In genomic region chr19:507286-508203, GRCh38 we compare ENCODE assay signal across 1 cellular context.
TF ChIP-seq lines count a peak whose summit lies in the region.

Gene TPGS1 (plus strand): TSS chr19:507497. CDS start chr19:507507, 10 bp downstream.

TF ChIP-seq in HEK293, 187 proteins besides CTCF, POLR2A, EP300 and RAD21 (continued from another document):
- TF ChIP-seq ZNF37A (tag by site-specific recombination; IDR thresholded peaks at IDR 0.05): no peak
- TF ChIP-seq ZSCAN23 (tag by site-specific recombination; IDR thresholded peaks at IDR 0.05): no peak
- TF ChIP-seq ZBTB17 (tag by site-specific recombination; IDR thresholded peaks at IDR 0.05): peak; percentile 99
- no peak for TF ChIP-seq BCL11A (tag by site-specific recombination; IDR thresholded peaks at IDR 0.05; ENCODE audit: low read depth)
- no peak for TF ChIP-seq MZF1 (tag by site-specific recombination; IDR thresholded peaks at IDR 0.05; ENCODE audit: borderline replicate concordance)
- no peak for TF ChIP-seq ZNF837 (tag by site-specific recombination; IDR thresholded peaks at IDR 0.05)
- TF ChIP-seq ZBTB1 (tag by site-specific recombination; IDR thresholded peaks at IDR 0.05): no peak
- TF ChIP-seq ZNF510 (tag by site-specific recombination; IDR thresholded peaks at IDR 0.05; ENCODE audit: insufficient replicate concordance): no peak
- no peak for TF ChIP-seq ZNF433 (tag by site-specific recombination; IDR thresholded peaks at IDR 0.05; ENCODE audit: low read depth)
- peak; percentile 81 for TF ChIP-seq ZNF639 (tag by site-specific recombination; IDR thresholded peaks at IDR 0.05)
- peak; percentile 25; the same call in 1 of the 2 replicates for TF ChIP-seq ZNF449 (tag by site-specific recombination; IDR thresholded peaks at IDR 0.05)
- TF ChIP-seq ZNF248 (tag by site-specific recombination; IDR thresholded peaks at IDR 0.05): no peak
- peak; percentile 70 for TF ChIP-seq ZNF335 (tag by site-specific recombination; conservative IDR thresholded peaks at IDR 0.05)
- no peak for TF ChIP-seq ZNF157 (tag by site-specific recombination; IDR thresholded peaks at IDR 0.05)
- no peak for TF ChIP-seq TCF7L2 (IDR thresholded peaks at IDR 0.05; ENCODE audit: borderline replicate concordance, low read depth, low read length)
- TF ChIP-seq KLF1 (tag by site-specific recombination; IDR thresholded peaks at IDR 0.05): no peak
- no peak; the same call in 1 of the 2 replicates for TF ChIP-seq HOXC10 (CRISPR knock-in tag; IDR thresholded peaks at IDR 0.05)
- no peak for TF ChIP-seq GLI4 (tag by site-specific recombination; IDR thresholded peaks at IDR 0.05)
- TF ChIP-seq ZSCAN5A (tag by site-specific recombination; IDR thresholded peaks at IDR 0.05): peak; percentile 50; the same call in 1 of the 2 replicates
- TF ChIP-seq ZBTB49 (tag by site-specific recombination; IDR thresholded peaks at IDR 0.05; ENCODE audit: low read depth): no peak
- no peak for TF ChIP-seq ZNF391 (tag by site-specific recombination; IDR thresholded peaks at IDR 0.05; ENCODE audit: borderline replicate concordance, low read depth)
- no peak for TF ChIP-seq ZNF701 (tag by site-specific recombination; IDR thresholded peaks at IDR 0.05)
- no peak for TF ChIP-seq ZNF18 (tag by site-specific recombination; IDR thresholded peaks at IDR 0.05)
- no peak for TF ChIP-seq ZNF558 (tag by site-specific recombination; IDR thresholded peaks at IDR 0.05)
- no peak for TF ChIP-seq ZNF585B (tag by site-specific recombination; IDR thresholded peaks at IDR 0.05)
- no peak for TF ChIP-seq ZNF311 (tag by site-specific recombination; IDR thresholded peaks at IDR 0.05; ENCODE audit: borderline replicate concordance)
- no peak for TF ChIP-seq ZNF324 (tag by site-specific recombination; IDR thresholded peaks at IDR 0.05)
- TF ChIP-seq ZNF10 (tag by site-specific recombination; IDR thresholded peaks at IDR 0.05): peak; percentile 82; the same call in 1 of the 2 replicates
- TF ChIP-seq ZNF488 (tag by site-specific recombination; IDR thresholded peaks at IDR 0.05): no peak
- TF ChIP-seq ZSCAN30 (tag by site-specific recombination; IDR thresholded peaks at IDR 0.05): 0 out of 2 replicates have a peak, but pooled peaks have one; percentile 39
- no peak for TF ChIP-seq ZNF404 (tag by site-specific recombination; IDR thresholded peaks at IDR 0.05)
- peak; percentile 38; the same call in 1 of the 2 replicates for TF ChIP-seq SP7 (tag by site-specific recombination; IDR thresholded peaks at IDR 0.05)
- TF ChIP-seq ZFP37 (tag by site-specific recombination; IDR thresholded peaks at IDR 0.05): 0 out of 2 replicates have a peak, but pooled peaks have one; percentile 18
- no peak for TF ChIP-seq ZNF624 (tag by site-specific recombination; IDR thresholded peaks at IDR 0.05)
